ENCODE assay signal across 9 cellular contexts in genomic region chr2:20599001-20599600, GRCh38. TPM values are rescaled to one million over a fixed set of nuclear protein-coding genes. Genes with fewer than 3 reads are reported as not detected.
A peak's percentile ranks its signal among the peaks of the same experiment; 100 is the strongest.
DNase-seq lines count a peak whose midpoint lies in the region; ATAC-seq and TF ChIP-seq lines count a peak whose summit lies in the region.
"Had no signal": no experiment of that assay in that cellular context is flagged by ENCODE, and none has a peak within 500 bp of the region (broad histone marks: within the 10 kb centered on the region; RNA-seq: fewer than 3 reads in every experiment).

No MANE protein-coding gene starts in this region.

- no peak overlapping the region for H3K4me3 ChIP-seq in mucosa of rectum (ENCODE audit: low read length in 2 of 2)
- H3K4me3 ChIP-seq in tibial artery, result no peak overlapping the region

- intact Hi-C loops in Right ventricle myocardium inferior (cut with DNase I), result loop anchor here (1.0 to 5.0 kb wide), 3 partner anchors 12 to 72 kb away; no protein-coding TSS in a partner anchor
- intact Hi-C loops in tibial artery (cut with DNase I; ENCODE audit: low total_unique reads), result no loop called here

- H3K4me1 ChIP-seq in mucosa of rectum (ENCODE audit: control insufficient read depth in 2 of 2, insufficient read depth in 2 of 2, low read length in 2 of 2), result peaks cover 16 to 20% of the 10 kb centered on the region in 2 donors
- H3K4me1 ChIP-seq in tibial artery, result peaks cover 4 to 69% (median 56%) of the 10 kb centered on the region in 4 donors

- DNase-seq in Right ventricle myocardium inferior (ENCODE audit: missing footprints), result peak; percentile 85
- peak; percentile 74 to 94 for DNase-seq in tibial artery
- no peak for DNase-seq in NCI-H2081 (lab: John Stamatoyannopoulos, UW)
- DNase-seq in activated gamma-delta T cell treated with Interleukin-2 at 50 U/mL for 16 hours, result no peak
- DNase-seq: NCI-H1436; stimulated activated naive CD4-positive, alpha-beta T cell had no signal

- no peaks in the 10 kb centered on the region for H3K27me3 ChIP-seq in mucosa of rectum (ENCODE audit: control insufficient read depth in 2 of 2, insufficient read depth in 2 of 2, low read length in 2 of 2)
- H3K27me3 ChIP-seq in tibial artery, result no peaks in the 10 kb centered on the region

- no peaks in the 10 kb centered on the region for H3K36me3 ChIP-seq in mucosa of rectum (ENCODE audit: control insufficient read depth in 2 of 2, insufficient read depth in 2 of 2, low read length in 2 of 2)
- H3K36me3 ChIP-seq in tibial artery, result no peaks in the 10 kb centered on the region

- H3K9ac ChIP-seq in mucosa of rectum (ENCODE audit: low read depth in 1 of 2, low read length in 2 of 2), result no peak overlapping the region

- H3K27ac ChIP-seq in angular gyrus (ENCODE audit: low read depth, low read length) (peak overlapping the region; percentile 86), mucosa of rectum (ENCODE audit: low read depth in 2 of 2, low read length in 2 of 2) (peak overlapping the region; percentile 12 to 25), tibial artery (peak overlapping the region; percentile 91)

- ATAC-seq in Right ventricle myocardium inferior (peak; percentile 87), HG02938 (IDR thresholded peaks at IDR 0.05; ENCODE audit: unreplicated experiment) (no peak)

- H3K9me3 ChIP-seq in mucosa of rectum (ENCODE audit: control insufficient read depth in 2 of 2, low read length in 2 of 2), result no peaks in the 10 kb centered on the region
- no peaks in the 10 kb centered on the region for H3K9me3 ChIP-seq in tibial artery

- no peak for TF ChIP-seq CTCF in tibial artery (IDR thresholded peaks at IDR 0.05)

RNA-seq across cellular contexts. Expression of gene HS1BP3, which starts 51.8 kb away (rescaled TPM):
- 20.1 TPM for total RNA-seq in Right ventricle myocardium inferior

Comparison
In these comparisons a context has a peak if more than half of its experiments do, and no peak if none do; other contexts are left out.
1. H3K27ac ChIP-seq: peak in every context shown above with its lines; median percentile 91 in tibial artery; 86 in angular gyrus; 18 in mucosa of rectum.
2. DNase-seq: peak in Right ventricle myocardium inferior (single experiment) and tibial artery (2 of 2); none in NCI-H2081 (0 of 2) and activated gamma-delta T cell treated with Interleukin-2 at 50 U/mL for 16 hours (single experiment).